17 cellular contexts compared by ENCODE assay signal in genomic region chr11:71812529-71812928, GRCh38. TPM values are rescaled to one million over a fixed set of nuclear protein-coding genes. Genes with fewer than 3 reads are reported as not detected.
DNase-seq lines count a peak whose midpoint lies in the region; ATAC-seq and TF ChIP-seq lines count a peak whose summit lies in the region.
"Not testable (repeated sequence)": the region's sequence is repeated elsewhere in the genome, so short reads cannot be mapped to it uniquely, and the experiment has no call there.
"Had no signal": no experiment of that assay in that cellular context is flagged by ENCODE, and none has a peak within 500 bp of the region (broad histone marks: within the 10 kb centered on the region; RNA-seq: fewer than 3 reads in every experiment).

No MANE protein-coding gene starts in this region.

- H2AFZ ChIP-seq in PC-3 (ENCODE audit: low read length) = not testable (repeated sequence)

- not testable (repeated sequence) for H3K9me2 ChIP-seq in PC-3 (replicated peaks; ENCODE audit: low read length)

- H3K27me3 ChIP-seq in PC-3 (ENCODE audit: low read length) = not testable (repeated sequence)

- H4K20me1 ChIP-seq in PC-3 (ENCODE audit: low read length) = not testable (repeated sequence)

- not testable (repeated sequence) for H3K4me1 Mint-ChIP-seq in activated CD4-positive, alpha-beta memory T cell treated with anti-CD3 and anti-CD28 coated beads for 36 hours (ENCODE audit: low read depth); activated naive CD8-positive, alpha-beta T cell treated with anti-CD3 and anti-CD28 coated beads, Interleukin-2, amount 50 U/mL, for 24 hours; memory B cell; progenitor cell of endocrine pancreas (ENCODE audit: low read depth)

- not testable (repeated sequence) for H3K9me3 ChIP-seq in PC-3 (ENCODE audit: low read length)

- H3K4me3 ChIP-seq in PC-3 (ENCODE audit: low read length) = not testable (repeated sequence)

- H3K36me3 ChIP-seq in PC-3 (ENCODE audit: low read depth, low read length) = not testable (repeated sequence)

- ATAC-seq in PC-3; activated naive CD8-positive, alpha-beta T cell treated with anti-CD3 and anti-CD28 coated beads, Interleukin-2, amount 50 U/mL, for 24 hours; memory B cell (ENCODE audit: low read depth): not testable (repeated sequence)

- POLR2A ChIA-PET in PC-3 (lab: Charles Lee; ENCODE audit: unreplicated experiment); activated CD4-positive, alpha-beta memory T cell treated with anti-CD3 and anti-CD28 coated beads for 36 hours (lab: Charles Lee): not testable (repeated sequence)

- CTCF ChIA-PET in PC-3 (lab: Charles Lee) = interaction anchor here (0.6 kb wide), 1 partner anchor 11 kb away, joined by 5 read pairs; no protein-coding TSS in a partner anchor
- CTCF ChIA-PET in activated CD4-positive, alpha-beta memory T cell treated with anti-CD3 and anti-CD28 coated beads for 36 hours (lab: Charles Lee) = interaction anchor here (1.2 to 3.2 kb wide), 2 partner anchors 10 to 12 kb away, joined by 6 to 14 read pairs; no protein-coding TSS in a partner anchor

- H3K9ac ChIP-seq in PC-3 (ENCODE audit: low read length) = not testable (repeated sequence)

- not testable (repeated sequence) for H3K27me3 Mint-ChIP-seq in activated CD4-positive, alpha-beta memory T cell treated with anti-CD3 and anti-CD28 coated beads for 36 hours; activated naive CD8-positive, alpha-beta T cell treated with anti-CD3 and anti-CD28 coated beads, Interleukin-2, amount 50 U/mL, for 24 hours; memory B cell; progenitor cell of endocrine pancreas

- not testable (repeated sequence) for H3K4me1 ChIP-seq in PC-3 (ENCODE audit: insufficient read depth, low read length)

- H3K4me3 Mint-ChIP-seq in activated CD4-positive, alpha-beta memory T cell treated with anti-CD3 and anti-CD28 coated beads for 36 hours = peak overlapping the region; percentile 20
- H3K4me3 Mint-ChIP-seq in activated naive CD8-positive, alpha-beta T cell treated with anti-CD3 and anti-CD28 coated beads, Interleukin-2, amount 50 U/mL, for 24 hours = peak overlapping the region; percentile 80
- H3K4me3 Mint-ChIP-seq in memory B cell (peak overlapping the region; percentile 79), progenitor cell of endocrine pancreas (ENCODE audit: low read depth) (peak overlapping the region; percentile 55)

- BruUV-seq in PC-3 (replicated peaks; lab: Mats Ljungman, UMichigan) = not testable (repeated sequence)

- not testable (repeated sequence) for H3F3A ChIP-seq in PC-3 (ENCODE audit: low read length, unreplicated experiment)

- not testable (repeated sequence) for H3K79me2 ChIP-seq in PC-3 (ENCODE audit: low read length)

- not testable (repeated sequence) for H3K9me3 Mint-ChIP-seq in activated CD4-positive, alpha-beta memory T cell treated with anti-CD3 and anti-CD28 coated beads for 36 hours; activated naive CD8-positive, alpha-beta T cell treated with anti-CD3 and anti-CD28 coated beads, Interleukin-2, amount 50 U/mL, for 24 hours; memory B cell; progenitor cell of endocrine pancreas (ENCODE audit: low read depth)

- H3K36me3 Mint-ChIP-seq in activated CD4-positive, alpha-beta memory T cell treated with anti-CD3 and anti-CD28 coated beads for 36 hours; activated naive CD8-positive, alpha-beta T cell treated with anti-CD3 and anti-CD28 coated beads, Interleukin-2, amount 50 U/mL, for 24 hours (ENCODE audit: low read depth); memory B cell; progenitor cell of endocrine pancreas (ENCODE audit: insufficient read depth): not testable (repeated sequence)

- H3K27ac ChIP-seq in PC-3 (ENCODE audit: low read length) = not testable (repeated sequence)
- peak overlapping the region; percentile 1 for H3K27ac ChIP-seq in cingulate gyrus (ENCODE audit: low read depth, low read length)

- DNase-seq in A172 (ENCODE audit: low spot score) (peak; percentile 17), DMS79 treated with DMSO at 0.1 percent for 48 hours (lab: John Stamatoyannopoulos, UW) (peak; percentile 31), PC-3 (peak; percentile 34)
- DNase-seq in activated CD4-positive, alpha-beta memory T cell treated with anti-CD3 and anti-CD28 coated beads for 36 hours; activated naive CD8-positive, alpha-beta T cell treated with anti-CD3 and anti-CD28 coated beads, Interleukin-2, amount 50 U/mL, for 24 hours; memory B cell (ENCODE audit: low spot score in 2 of 2); progenitor cell of endocrine pancreas (ENCODE audit: low spot score, unreplicated experiment): not testable (repeated sequence)

- intact Hi-C loops in PC-3 (cut with micrococcal nuclease) = loop anchor here (2.0 kb wide), 1 partner anchor 20 kb away; no protein-coding TSS in a partner anchor
- intact Hi-C loops in activated CD4-positive, alpha-beta memory T cell treated with anti-CD3 and anti-CD28 coated beads for 36 hours (cut with micrococcal nuclease) = not testable (repeated sequence)

- not testable (repeated sequence) for H3K4me2 ChIP-seq in PC-3 (ENCODE audit: low read length)

- TF ChIP-seq CTCF in PC-3 (conservative IDR thresholded peaks at IDR 0.05; ENCODE audit: low read depth, low read length); progenitor cell of endocrine pancreas (IDR thresholded peaks at IDR 0.05; ENCODE audit: unreplicated experiment): not testable (repeated sequence)

- H3K27ac Mint-ChIP-seq in activated CD4-positive, alpha-beta memory T cell treated with anti-CD3 and anti-CD28 coated beads for 36 hours; activated naive CD8-positive, alpha-beta T cell treated with anti-CD3 and anti-CD28 coated beads, Interleukin-2, amount 50 U/mL, for 24 hours; memory B cell; progenitor cell of endocrine pancreas: not testable (repeated sequence)

RNA-seq across cellular contexts. Expression of gene DEFB108B, which starts 20.5 kb away (rescaled TPM):
- not detected in 2 replicates for total RNA-seq in A172 (2014; rRNA removed; shearing (Covaris generic))
- total RNA-seq in PC-3 (2014; rRNA removed) (not detected in 2 replicates), progenitor cell of endocrine pancreas (not detected in 2 replicates)
- total RNA-seq in activated CD4-positive, alpha-beta memory T cell treated with anti-CD3 and anti-CD28 coated beads for 36 hours = not detected
- total RNA-seq: Daoy, epithelial cell of proximal tubule, frontal cortex, hepatocyte, K562, left lobe of liver, mesenteric fat pad, posterior vena cava, upper lobe of left lung had no signal

Comparison
In these comparisons a context has a peak if more than half of its experiments do, and no peak if none do; other contexts are left out.
1. H3K4me3 Mint-ChIP-seq: peak in every context shown above with its lines; median percentile 80 in activated naive CD8-positive, alpha-beta T cell treated with anti-CD3 and anti-CD28 coated beads, Interleukin-2, amount 50 U/mL, for 24 hours; 79 in memory B cell; 55 in progenitor cell of endocrine pancreas; 20 in activated CD4-positive, alpha-beta memory T cell treated with anti-CD3 and anti-CD28 coated beads for 36 hours.